ENCODE assay signal across 8 cellular contexts in genomic region chr18:59697236-59697932, GRCh38. TPM values are rescaled to one million over a fixed set of nuclear protein-coding genes. Genes with fewer than 3 reads are reported as not detected.
DNase-seq lines count a peak whose midpoint lies in the region; ATAC-seq, FAIRE-seq and TF ChIP-seq lines count a peak whose summit lies in the region.

CCBE1 (minus strand) TSS chr18:59697423.

- no peaks in the 10 kb centered on the region for H3K9me3 ChIP-seq in HUES64 (ENCODE audit: insufficient read depth, low read depth, low read length)

- H3K27me3 ChIP-seq in HUES64 (ENCODE audit: insufficient read depth, low read length), result peaks cover 62% of the 10 kb centered on the region

- WGBS in HUES64, result 2% methylated on average over 44 of the region's 46 CpGs

- POLR2A ChIA-PET in activated B cell treated with CpG ODN at 0.5 μM for 24 hours (lab: Charles Lee) (no interaction called here), T-cell (lab: Charles Lee) (no interaction called here)

- no peaks in the 10 kb centered on the region for H3K9me3 Mint-ChIP-seq in activated B cell treated with CpG ODN at 0.5 μM for 24 hours
- H3K9me3 Mint-ChIP-seq in neural crest cell, result no peaks in the 10 kb centered on the region
- H3K9me3 Mint-ChIP-seq in T-cell, result no peaks in the 10 kb centered on the region

- H3K27ac Mint-ChIP-seq in activated B cell treated with CpG ODN at 0.5 μM for 24 hours (no peak within 1 kb of the TSS), neural crest cell (ENCODE audit: unreplicated experiment) (no peak within 1 kb of the TSS), T-cell (no peak within 1 kb of the TSS)

- H3K4me3 ChIP-seq in HUES64 (ENCODE audit: low read length), result peak within 1 kb of the TSS; percentile 78
- H3K4me3 ChIP-seq in fibroblast of mammary gland (ENCODE audit: control insufficient read depth, low read depth, low read length), result peak within 1 kb of the TSS; percentile 85

- CTCF ChIA-PET in activated B cell treated with CpG ODN at 0.5 μM for 24 hours (lab: Charles Lee), result interaction anchor here (0.9 kb wide), 1 partner anchor 852 kb away, joined by 3 read pairs; no protein-coding TSS in a partner anchor
- CTCF ChIA-PET in T-cell (lab: Charles Lee), result no interaction called here

- H3K36me3 Mint-ChIP-seq in activated B cell treated with CpG ODN at 0.5 μM for 24 hours (ENCODE audit: low read depth) (no peaks in the 10 kb centered on the region), neural crest cell (ENCODE audit: low read depth) (no peaks in the 10 kb centered on the region), T-cell (no peaks in the 10 kb centered on the region)

- H3K9ac ChIP-seq in HUES64 (ENCODE audit: low read depth, low read length), result peak within 1 kb of the TSS; percentile 50

- H3K4me1 Mint-ChIP-seq in activated B cell treated with CpG ODN at 0.5 μM for 24 hours (peaks cover 12% of the 10 kb centered on the region), neural crest cell (peaks cover 15% of the 10 kb centered on the region), T-cell (peaks cover 6 to 15% (median 12%) of the 10 kb centered on the region in 3 donors)

- H3K27me3 Mint-ChIP-seq in activated B cell treated with CpG ODN at 0.5 μM for 24 hours, result peaks cover 52% of the 10 kb centered on the region
- peaks cover 93% of the 10 kb centered on the region for H3K27me3 Mint-ChIP-seq in neural crest cell (ENCODE audit: low read depth)
- H3K27me3 Mint-ChIP-seq in T-cell, result peaks cover 50 to 57% of the 10 kb centered on the region in 2 donors

- H3K27ac ChIP-seq in HUES64 (ENCODE audit: low read depth, low read length), result no peak within 1 kb of the TSS

- DNase-seq in AG09319 (ENCODE audit: extremely low read depth, low read depth) (no peak), activated B cell treated with CpG ODN at 0.5 μM for 24 hours (no peak), fibroblast of mammary gland (ENCODE audit: low read depth) (peak; percentile 69), neural crest cell (ENCODE audit: low read depth, low spot score) (peak; percentile 73), urothelium cell line (ENCODE audit: low spot score) (peak; percentile 71), T-cell (no peak)

- H3K4me1 ChIP-seq in HUES64 (ENCODE audit: insufficient read depth, low read length), result peaks cover 33% of the 10 kb centered on the region

- H3K36me3 ChIP-seq in HUES64 (ENCODE audit: insufficient read depth, low read length), result no peaks in the 10 kb centered on the region

- H3K4me3 Mint-ChIP-seq in activated B cell treated with CpG ODN at 0.5 μM for 24 hours (peak within 1 kb of the TSS; percentile 8), neural crest cell (peak within 1 kb of the TSS; percentile 47), T-cell (peak within 1 kb of the TSS in 1 of 3 donors; percentile 42)

- ATAC-seq in GM18870 (IDR thresholded peaks at IDR 0.05; ENCODE audit: unreplicated experiment) (peak; percentile 43), activated B cell treated with CpG ODN at 0.5 μM for 24 hours (ENCODE audit: low read depth) (no peak), T-cell (replicated peaks in 1 of 4) (no peak)

- intact Hi-C loops in activated B cell treated with CpG ODN at 0.5 μM for 24 hours (cut with micrococcal nuclease), result loop anchor here (2.0 kb wide), 1 partner anchor 851 kb away; no protein-coding TSS in a partner anchor

- no peak for FAIRE-seq in urothelium cell line (lab: Jason Lieb, UNC)

- TF ChIP-seq CTCF in AG09319 (IDR thresholded peaks at IDR 0.05; ENCODE audit: low read depth, low read length), result peak; percentile 97
- no peak for TF ChIP-seq CTCF in activated B cell treated with CpG ODN at 0.5 μM for 24 hours (IDR thresholded peaks at IDR 0.05)
- TF ChIP-seq CTCF in fibroblast of mammary gland (conservative IDR thresholded peaks at IDR 0.05; ENCODE audit: control insufficient read depth, insufficient read depth, low read depth, low read length), result peak; percentile 72
- TF ChIP-seq CTCF in neural crest cell (conservative IDR thresholded peaks at IDR 0.05), result peak; percentile 97

RNA-seq across cellular contexts. Expression of gene CCBE1, which starts in this region (rescaled TPM):
- 3.6 TPM for polyA plus RNA-seq in HUES64 (2013, experiment 1 of 2)
- 8.9 TPM for polyA plus RNA-seq in HUES64 (2013, experiment 2 of 2)
- total RNA-seq in activated B cell treated with CpG ODN at 0.5 μM for 24 hours, result 0.04 TPM in 1 of 2 replicates, not detected in the other
- total RNA-seq in neural crest cell, result 0.18 and 0.33 TPM in 2 replicates
- total RNA-seq in T-cell, result under 1 TPM in 3 of 5 donors, not detected in 2; 0.07 to 0.32 (median 0.29) TPM

Comparison
In these comparisons a context has a peak if more than half of its experiments do, and no peak if none do; other contexts are left out.
1. Peak in DNase-seq in neural crest cell; RNA of the gene not detected or under 1 TPM.
2. DNase-seq: peak in fibroblast of mammary gland (single experiment) and urothelium cell line (single experiment); none in AG09319 (single experiment), activated B cell treated with CpG ODN at 0.5 μM for 24 hours (single experiment) and T-cell (0 of 34).